Comparison of ENCODE assay signal across 28 cellular contexts in the genomic region with DNA sequence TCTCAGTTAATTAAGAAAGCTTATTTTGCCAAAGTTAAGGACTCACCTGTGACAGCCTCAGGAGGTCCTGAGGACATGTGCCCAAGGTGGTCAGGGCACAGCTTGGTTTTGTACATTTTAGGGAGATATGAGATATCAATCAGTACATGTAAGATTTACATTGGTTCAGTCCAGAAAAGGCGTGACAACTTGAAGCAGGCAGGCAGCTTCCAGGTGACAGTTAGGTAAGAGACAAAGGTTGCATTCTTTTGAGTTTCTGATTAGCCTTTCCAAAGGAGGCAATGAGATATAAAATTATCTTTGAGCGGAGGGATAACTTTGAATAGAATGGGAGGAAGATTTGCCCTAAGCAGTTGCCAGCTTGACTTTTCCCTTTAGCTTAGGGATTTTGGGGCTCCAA. TPM values are rescaled to one million over a fixed set of nuclear protein-coding genes. Genes with fewer than 3 reads are reported as not detected.
"Had no signal": no experiment of that assay in that cellular context is flagged by ENCODE, and none has a peak within 500 bp of the region (broad histone marks: within the 10 kb centered on the region; RNA-seq: fewer than 3 reads in every experiment).

No MANE protein-coding gene starts in this region.

- H3K27ac ChIP-seq: ascending aorta, cardiac muscle cell, KMS-11, Peyer's patch, SJSA1 had no signal

- FAIRE-seq: TTC549 had no signal

- DNase-seq: activated CD4-positive, alpha-beta T cell treated with anti-CD3 and anti-CD28 coated beads, Interleukin-2, amount 10 ng/mL, durations not matched to agents 24 days and 14 days; activated CD4-positive, alpha-beta T cell treated with anti-CD3 and anti-CD28 coated beads, Interleukin-2, amount 50 U/mL, for 48 hours; activated CD8-positive, alpha-beta T cell treated with anti-CD3 and anti-CD28 coated beads, Interleukin-2, amount 10 ng/mL, durations not matched to agents 7 days and 5 days; activated gamma-delta T cell; activated naive CD4-positive, alpha-beta T cell treated with Interleukin-2 at 50 U/mL for 16 hours; activated naive CD8-positive, alpha-beta T cell treated with anti-CD3 and anti-CD28 coated beads, Interleukin-2, amount 10 ng/mL, durations not matched to agents 7 days and 5 days; activated T-cell treated with anti-CD3 and anti-CD28 coated beads, Interleukin-2, amount 50 U/mL, for 24 hours; amygdala; MM.1S; MV-4-11; NCI-H1092; NCI-H1436 treated with DMSO at 0.1 percent for 48 hours; NCI-H1694 treated with DMSO at 0.1 percent for 48 hours; NCI-H2029; NCI-H510A treated with DMSO at 0.1 percent for 48 hours; NCI-H748 treated with DMSO at 0.1 percent for 48 hours; NK-92 treated with Interleukin-12 subunit alpha and Interleukin-12 subunit beta, amount 100 ng/mL, for 24 hours; Peyer's patch; RPMI8226; SHP77 treated with DMSO at 0.1 percent for 48 hours had no signal

- ATAC-seq: activated CD8-positive, alpha-beta T cell treated with anti-CD3 and anti-CD28 coated beads, Interleukin-2, amount 10 ng/mL, durations not matched to agents 7 days and 5 days; PC-3 had no signal

- H3K4me2 ChIP-seq: KMS-11, SK-N-SH had no signal

- H3K27me3 ChIP-seq: ascending aorta, cardiac muscle cell, Peyer's patch, SJSA1 had no signal

- H3K9me3 ChIP-seq: Peyer's patch, SJSA1, SK-N-SH had no signal

- H3K4me3 ChIP-seq: ascending aorta, cardiac muscle cell, Peyer's patch, SJSA1 had no signal

- H3K4me1 ChIP-seq: ascending aorta had no signal

- H3K36me3 ChIP-seq: cardiac muscle cell, SJSA1 had no signal

- H3K9ac ChIP-seq: KMS-11, SK-N-SH had no signal

RNA-seq across cellular contexts. Expression of a gene that starts 47.8 kb away (rescaled TPM):
- total RNA-seq: activated CD4-positive, alpha-beta T cell treated with anti-CD3 and anti-CD28 coated beads, Interleukin-2, amount 10 ng/mL, durations not matched to agents 24 days and 14 days; activated T-helper 2 cell treated with anti-CD3 and anti-CD28 coated beads, Interferon-gamma antibody, Interleukin-2, Interleukin-4, amounts not matched to agents 10 μg/mL and 5 μg/mL and 100 μg/mL, durations not matched to agents 14 hours and 24 hours and 36 hours had no signal
